Comparison of ENCODE assay signal across 8 cellular contexts in genomic region chr14:59631237-59631636, GRCh38. TPM values are rescaled to one million over a fixed set of nuclear protein-coding genes. Genes with fewer than 3 reads are reported as not detected.
DNase-seq lines count a peak whose midpoint lies in the region; ATAC-seq, FAIRE-seq and TF ChIP-seq lines count a peak whose summit lies in the region.

No MANE protein-coding gene starts in this region.

- no peak for TF ChIP-seq EP300 in GM12878 (IDR thresholded peaks at IDR 0.05; ENCODE audit: borderline replicate concordance in 1 of 2, control insufficient read depth in 1 of 2, low read depth in 2 of 2, low read length in 2 of 2)

- H3K4me1 Mint-ChIP-seq in nephron (no peaks in the 10 kb centered on the region), natural killer cell (peaks cover 0 to 4% of the 10 kb centered on the region in 2 donors)

- H3K9me3 ChIP-seq in MM.1S (replicated peaks; ENCODE audit: insufficient read depth, low read length) (no peaks in the 10 kb centered on the region), GM12878 (replicated peaks; ENCODE audit: control insufficient read depth, insufficient read depth, low read length) (no peaks in the 10 kb centered on the region)

- BruUV-seq in GM12878 (replicated peaks; lab: Mats Ljungman, UMichigan), result no TSS peak

- no peak for FAIRE-seq in GM12878 (lab: Jason Lieb, UNC)

- TF ChIP-seq CTCF in GM12865 (IDR thresholded peaks at IDR 0.05; ENCODE audit: insufficient read depth, low read depth, low read length, missing control alignments) (no peak), MM.1S (IDR thresholded peaks at IDR 0.05; ENCODE audit: low read length) (peak; percentile 27), GM12878 (IDR thresholded peaks at IDR 0.05 in 2 of 3, conservative IDR thresholded peaks at IDR 0.05 in 1 of 3; ENCODE audit: control insufficient read depth in 2 of 3, extremely low read depth in 1 of 3, insufficient read depth in 1 of 3, low read depth in 3 of 3, low read length in 3 of 3) (peak; percentile 24 to 26 (median 26); a peak in 3 of 6 replicates), nephron (IDR thresholded peaks at IDR 0.05; ENCODE audit: unreplicated experiment in 3 of 3) (no peak), natural killer cell (IDR thresholded peaks at IDR 0.05) (no peak)

- H3K27me3 ChIP-seq in MM.1S (replicated peaks; ENCODE audit: insufficient read depth, low read length) (no peaks in the 10 kb centered on the region), GM12878 (replicated peaks in 1 of 2; ENCODE audit: control insufficient read depth in 2 of 2, insufficient read depth in 2 of 2, low read length in 1 of 2) (peaks cover 3 to 4% of the 10 kb centered on the region in 2 experiments; a peak in 3 of 4 replicates)

- no peak overlapping the region for H3K4me2 ChIP-seq in MM.1S (ENCODE audit: low read depth, low read length)
- no peak overlapping the region for H3K4me2 ChIP-seq in GM12878 (ENCODE audit: control insufficient read depth, insufficient read depth)

- peak; percentile 12 for DNase-seq in GM12865 (ENCODE audit: low read depth)
- DNase-seq in MM.1S, result no peak
- DNase-seq in GM12878 (ENCODE audit: low read depth, low spot score), result no peak
- DNase-seq in natural killer cell, result no peak
- DNase-seq in GDM1 (lab: John Stamatoyannopoulos, UW), result no peak

- 2% methylated on average over 3 of the region's 3 CpGs for WGBS in GM12878 (ENCODE audit: insufficient coverage, insufficient replicate concordance, low lambda C conversion rate, missing lambda C conversion rate)

- H3K9me3 Mint-ChIP-seq in nephron (peaks cover 13% of the 10 kb centered on the region), natural killer cell (no peaks in the 10 kb centered on the region)

- H3K27ac Mint-ChIP-seq in nephron, result no peak overlapping the region
- H3K27ac Mint-ChIP-seq in natural killer cell, result no peak overlapping the region

- SMC1A ChIA-PET in GM12878 (lab: Charles Lee; ENCODE audit: uncharacterized antibody, unreplicated experiment), result interaction anchor here (2.4 kb wide), 1 partner anchor 286 kb away, joined by 12 read pairs; no protein-coding TSS in a partner anchor

- no peak for TF ChIP-seq POLR2A in GM12878 (IDR thresholded peaks at IDR 0.05; ENCODE audit: low read depth, low read length)

- intact Hi-C loops in GM12878 (cut with micrococcal nuclease; ENCODE audit: unreplicated experiment), result loop anchor here (10.0 kb wide), 1 partner anchor 424 kb away; no protein-coding TSS in a partner anchor
- intact Hi-C loops in natural killer cell (cut with micrococcal nuclease), result no loop called here

- CTCF ChIA-PET in GM12878 (lab: Yijun Ruan, JAX), result interaction anchor here (2.5 to 2.6 kb wide), 2 partner anchors 58 to 267 kb away, joined by 18 to 26 read pairs; no protein-coding TSS in a partner anchor

- POLR2A ChIA-PET in GM12878 (lab: Charles Lee), result no interaction called here

- H2AFZ ChIP-seq in MM.1S (ENCODE audit: low read length), result no peak overlapping the region
- no peak overlapping the region for H2AFZ ChIP-seq in GM12878 (ENCODE audit: control insufficient read depth, low read depth, low read length)

- H3F3A ChIP-seq in MM.1S (ENCODE audit: insufficient read depth, low read length), result no peaks in the 10 kb centered on the region

- H3K36me3 ChIP-seq in MM.1S (replicated peaks; ENCODE audit: insufficient read depth, low read length) (no peaks in the 10 kb centered on the region), GM12878 (ENCODE audit: control insufficient read depth in 2 of 2, insufficient read depth in 2 of 2, low read length in 1 of 2) (no peaks in the 10 kb centered on the region)

- RAD21 ChIA-PET in GM12878 (lab: Charles Lee; ENCODE audit: unreplicated experiment), result no interaction called here

- no peaks in the 10 kb centered on the region for H3K79me2 ChIP-seq in MM.1S (ENCODE audit: low read length)
- no peaks in the 10 kb centered on the region for H3K79me2 ChIP-seq in GM12878 (ENCODE audit: control insufficient read depth, insufficient read depth, low read length)

- TF ChIP-seq RAD21 in GM12878 (IDR thresholded peaks at IDR 0.05; ENCODE audit: insufficient read depth, low read depth, low read length), result peak; percentile 26; the same call in 1 of the 2 replicates

- ATAC-seq in GM12878 (peak; percentile 57; the same call in 2 of the 3 replicates), natural killer cell (no peak), GM21529 (IDR thresholded peaks at IDR 0.05; ENCODE audit: unreplicated experiment) (no peak), GM21619 (IDR thresholded peaks at IDR 0.05; ENCODE audit: unreplicated experiment) (no peak)

- in situ Hi-C loops in GM12878 (cut with MboI), result loop anchor here (5.0 kb wide), 1 partner anchor 556 kb away; no protein-coding TSS in a partner anchor

- H3K27me3 Mint-ChIP-seq in nephron (ENCODE audit: low read depth) (peaks cover 55% of the 10 kb centered on the region), natural killer cell (ENCODE audit: low read depth in 2 of 2) (peaks cover 41 to 54% of the 10 kb centered on the region in 2 donors)

- no peaks in the 10 kb centered on the region for H4K20me1 ChIP-seq in MM.1S (ENCODE audit: insufficient read depth, low read length)
- no peaks in the 10 kb centered on the region for H4K20me1 ChIP-seq in GM12878 (ENCODE audit: control insufficient read depth, insufficient read depth)

- H3K4me3 Mint-ChIP-seq in nephron (peak overlapping the region; percentile 47 to 72 (median 57)), natural killer cell (no peak overlapping the region)

- no peak overlapping the region for H3K9ac ChIP-seq in MM.1S (ENCODE audit: low read length)
- H3K9ac ChIP-seq in GM12878 (ENCODE audit: control insufficient read depth, insufficient read depth, low read length), result no peak overlapping the region

- H3K4me3 ChIP-seq in GM12865 (ENCODE audit: low read depth, low read length) (no peak overlapping the region), MM.1S (ENCODE audit: low read length) (no peak overlapping the region), GM12878 (no peak overlapping the region)

- H3K4me1 ChIP-seq in MM.1S (ENCODE audit: low read length) (no peaks in the 10 kb centered on the region), GM12878 (ENCODE audit: control insufficient read depth, insufficient read depth, low read length) (no peaks in the 10 kb centered on the region)

- H3K36me3 Mint-ChIP-seq in nephron (ENCODE audit: low read depth) (no peaks in the 10 kb centered on the region), natural killer cell (no peaks in the 10 kb centered on the region)

- H3K27ac ChIP-seq in MM.1S (ENCODE audit: low read length) (no peak overlapping the region), GM12878 (ENCODE audit: control insufficient read depth, insufficient read depth) (no peak overlapping the region)

- H3K9me2 ChIP-seq in MM.1S (replicated peaks; ENCODE audit: insufficient read depth, low read length), result no peaks in the 10 kb centered on the region

TF ChIP-seq in GM12878, 131 proteins besides CTCF, POLR2A, EP300 and RAD21:
- TF ChIP-seq SMC3 (IDR thresholded peaks at IDR 0.05; ENCODE audit: borderline replicate concordance, low read length) (peak; percentile 7; the same call in 1 of the 2 replicates), CHD1 (IDR thresholded peaks at IDR 0.05; ENCODE audit: low read depth, low read length) (no peak)

RNA-seq across cellular contexts. Expression of gene CCDC175, which starts 54.6 kb away (rescaled TPM):
- total RNA-seq in GM12878 (2013; cell fraction: nucleolus; rRNA removed), result not detected in 2 replicates
- total RNA-seq in GM12878 (2014; rRNA removed) (not detected in 2 replicates), GM12878 (2014; rRNA removed; fragmentation: Illumina TruSeq; extraction: Trizol) (not detected in 2 replicates), GM12878 (2021) (not detected in 2 replicates), natural killer cell (not detected)
- polyA plus RNA-seq in GM12878 (2011; ENCODE audit: low read depth), result not detected
- polyA plus RNA-seq in GM12878 (2011; rRNA removed) (not detected in 2 replicates), GM12878 (2014; fragmentation: Illumina TruSeq; extraction: Trizol) (not detected in 2 replicates), GM12878 (2014; fragmentation: Nextera tagmentation; extraction: Ambion mirVana) (not detected), GM12878 (2014; rRNA removed) (not detected in 2 replicates), GM12878 (2016; fragmentation: Nextera tagmentation; extraction: Ambion mirVana) (not detected)
- not detected in 2 replicates for polyA plus RNA-seq in GM12878 (2011; cell fraction: cytosol; rRNA removed)
- not detected in 2 replicates for polyA plus RNA-seq in GM12878 (2011; cell fraction: nucleus; rRNA removed)
- not detected in 2 replicates for polyA plus RNA-seq in GM12878 (2012)
- polyA minus RNA-seq in GM12878 (2011; rRNA and poly(A)+ RNA removed), result not detected in 2 replicates
- not detected in 2 replicates for polyA minus RNA-seq in GM12878 (2011; cell fraction: cytosol; rRNA and poly(A)+ RNA removed)
- not detected in 2 replicates for polyA minus RNA-seq in GM12878 (2011; cell fraction: nucleus; rRNA and poly(A)+ RNA removed)

Comparison
In these comparisons a context has a peak if more than half of its experiments do, and no peak if none do; other contexts are left out.
1. CTCF ChIP-seq: peak in MM.1S (single experiment) and GM12878 (3 of 3); none in GM12865 (single experiment), nephron (0 of 3) and natural killer cell (single experiment).